13 cellular contexts compared by ENCODE assay signal in genomic region chr7:135942614-135943013, GRCh38.
DNase-seq lines count a peak whose midpoint lies in the region; ATAC-seq and TF ChIP-seq lines count a peak whose summit lies in the region.
"Had no signal": no experiment of that assay in that cellular context is flagged by ENCODE, and none has a peak within 500 bp of the region (broad histone marks: within the 10 kb centered on the region; RNA-seq: fewer than 3 reads in every experiment).

No MANE protein-coding gene starts in this region.

- TF ChIP-seq CTCF in GM10266 (IDR thresholded peaks at IDR 0.05; ENCODE audit: control insufficient read depth, insufficient read depth, low read depth, missing control alignments): no peak

- H3K4me1 Mint-ChIP-seq in T-helper 2 cell treated with Interferon-gamma antibody and Interleukin-4, amounts not matched to agents 5 μg/mL and 100 μg/mL, for 36 hours (ENCODE audit: low read depth): peaks cover 12% of the 10 kb centered on the region

- H3K9me3 Mint-ChIP-seq in T-helper 2 cell treated with Interferon-gamma antibody and Interleukin-4, amounts not matched to agents 5 μg/mL and 100 μg/mL, for 36 hours: no peaks in the 10 kb centered on the region
- H3K9me3 Mint-ChIP-seq: natural killer cell treated with Interleukin-12 subunit alpha and Interleukin-12 subunit beta and Interleukin-15 and Interleukin-18, amount 100 ng/mL, for 72 hours; stimulated activated naive CD8-positive, alpha-beta T cell treated with anti-CD3 and anti-CD28 coated beads, Interleukin-15, Interleukin-2, amounts not matched to agents 100 ng/mL and 50 ng/mL, for 24 hours had no signal

- DNase-seq in GM10266 (ENCODE audit: extremely low spot score) (peak; percentile 44), NCI-H446 (lab: John Stamatoyannopoulos, UW) (no peak), SHP77 (lab: John Stamatoyannopoulos, UW) (no peak), middle frontal gyrus (ENCODE audit: extremely low spot score, low spot score) (no peak)
- DNase-seq in T-helper 2 cell treated with Interferon-gamma antibody and Interleukin-4, amounts not matched to agents 5 μg/mL and 100 μg/mL, for 36 hours (ENCODE audit: low spot score): no peak
- DNase-seq: activated CD8-positive, alpha-beta memory T cell treated with anti-CD3 and anti-CD28 coated beads, Interleukin-2, amount 50 U/mL, for 4 hours; NCI-H1092; NCI-H82 had no signal

- no peaks in the 10 kb centered on the region for H3K27me3 Mint-ChIP-seq in T-helper 2 cell treated with Interferon-gamma antibody and Interleukin-4, amounts not matched to agents 5 μg/mL and 100 μg/mL, for 36 hours (ENCODE audit: low read depth)
- H3K27me3 Mint-ChIP-seq: natural killer cell treated with Interleukin-12 subunit alpha and Interleukin-12 subunit beta and Interleukin-15 and Interleukin-18, amount 100 ng/mL, for 72 hours; stimulated activated naive CD8-positive, alpha-beta T cell treated with anti-CD3 and anti-CD28 coated beads, Interleukin-15, Interleukin-2, amounts not matched to agents 100 ng/mL and 50 ng/mL, for 24 hours had no signal

- H3K36me3 Mint-ChIP-seq in T-helper 2 cell treated with Interferon-gamma antibody and Interleukin-4, amounts not matched to agents 5 μg/mL and 100 μg/mL, for 36 hours (ENCODE audit: low read depth): peaks cover 10% of the 10 kb centered on the region

- H3K4me3 Mint-ChIP-seq in T-helper 2 cell treated with Interferon-gamma antibody and Interleukin-4, amounts not matched to agents 5 μg/mL and 100 μg/mL, for 36 hours: no peak overlapping the region
- H3K4me3 Mint-ChIP-seq: natural killer cell treated with Interleukin-12 subunit alpha and Interleukin-12 subunit beta and Interleukin-15 and Interleukin-18, amount 100 ng/mL, for 72 hours; stimulated activated naive CD8-positive, alpha-beta T cell treated with anti-CD3 and anti-CD28 coated beads, Interleukin-15, Interleukin-2, amounts not matched to agents 100 ng/mL and 50 ng/mL, for 24 hours had no signal

- ATAC-seq in GM19328 (IDR thresholded peaks at IDR 0.05; ENCODE audit: unreplicated experiment) (peak; percentile 83), HG02678 (IDR thresholded peaks at IDR 0.05; ENCODE audit: unreplicated experiment) (peak; percentile 84), HG03442 (IDR thresholded peaks at IDR 0.05; ENCODE audit: unreplicated experiment) (peak; percentile 87)
- ATAC-seq: natural killer cell treated with Interleukin-12 subunit alpha and Interleukin-12 subunit beta and Interleukin-15 and Interleukin-18, amount 100 ng/mL, for 72 hours had no signal

- no peak overlapping the region for H3K27ac Mint-ChIP-seq in T-helper 2 cell treated with Interferon-gamma antibody and Interleukin-4, amounts not matched to agents 5 μg/mL and 100 μg/mL, for 36 hours
- H3K27ac Mint-ChIP-seq: natural killer cell treated with Interleukin-12 subunit alpha and Interleukin-12 subunit beta and Interleukin-15 and Interleukin-18, amount 100 ng/mL, for 72 hours; stimulated activated naive CD8-positive, alpha-beta T cell treated with anti-CD3 and anti-CD28 coated beads, Interleukin-15, Interleukin-2, amounts not matched to agents 100 ng/mL and 50 ng/mL, for 24 hours had no signal
